ENCODE assay signal across 8 cellular contexts in the genomic region with DNA sequence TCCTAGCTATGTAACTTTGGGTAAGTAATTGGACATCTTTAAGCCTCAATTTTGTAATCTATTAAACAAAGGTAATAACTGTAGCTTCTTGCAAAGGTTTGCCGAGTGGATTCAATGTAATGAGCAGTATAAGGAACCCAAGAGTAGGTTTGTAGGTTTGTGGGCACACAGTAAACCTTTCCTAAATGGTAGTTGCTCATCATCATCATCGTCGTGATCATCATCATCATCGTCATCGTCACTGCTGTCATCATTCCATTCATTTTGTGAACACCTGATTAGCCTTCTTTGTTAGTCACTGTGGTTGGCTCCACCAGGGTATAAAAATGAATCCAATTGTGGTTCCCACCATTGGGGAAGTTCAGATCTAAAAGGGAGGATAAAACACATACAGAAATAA.
"Had no signal": no experiment of that assay in that cellular context is flagged by ENCODE, and none has a peak within 500 bp of the region (broad histone marks: within the 10 kb centered on the region; RNA-seq: fewer than 3 reads in every experiment).

No MANE protein-coding gene starts in this region.

- H3K4me3 ChIP-seq: K562 had no signal

- H3K4me3 Mint-ChIP-seq: IgD-negative memory B cell had no signal

- H3K36me3 Mint-ChIP-seq: IgD-negative memory B cell had no signal

- H3K9ac ChIP-seq: KMS-11 had no signal

- H3K4me1 Mint-ChIP-seq: IgD-negative memory B cell had no signal

- FAIRE-seq: HTR-8/SVneo, K562 had no signal

- DNase-seq: IMR-90, KBM-7, KG1 had no signal

- H3K4me2 ChIP-seq: KMS-11 had no signal

- H3K27ac Mint-ChIP-seq: IgD-negative memory B cell had no signal

- ATAC-seq: K562 had no signal

- H3K27ac ChIP-seq: HL-60, KMS-11 had no signal

- H3K27me3 Mint-ChIP-seq: IgD-negative memory B cell had no signal
